Comparison of ENCODE assay signal across 8 cellular contexts in the genomic region with DNA sequence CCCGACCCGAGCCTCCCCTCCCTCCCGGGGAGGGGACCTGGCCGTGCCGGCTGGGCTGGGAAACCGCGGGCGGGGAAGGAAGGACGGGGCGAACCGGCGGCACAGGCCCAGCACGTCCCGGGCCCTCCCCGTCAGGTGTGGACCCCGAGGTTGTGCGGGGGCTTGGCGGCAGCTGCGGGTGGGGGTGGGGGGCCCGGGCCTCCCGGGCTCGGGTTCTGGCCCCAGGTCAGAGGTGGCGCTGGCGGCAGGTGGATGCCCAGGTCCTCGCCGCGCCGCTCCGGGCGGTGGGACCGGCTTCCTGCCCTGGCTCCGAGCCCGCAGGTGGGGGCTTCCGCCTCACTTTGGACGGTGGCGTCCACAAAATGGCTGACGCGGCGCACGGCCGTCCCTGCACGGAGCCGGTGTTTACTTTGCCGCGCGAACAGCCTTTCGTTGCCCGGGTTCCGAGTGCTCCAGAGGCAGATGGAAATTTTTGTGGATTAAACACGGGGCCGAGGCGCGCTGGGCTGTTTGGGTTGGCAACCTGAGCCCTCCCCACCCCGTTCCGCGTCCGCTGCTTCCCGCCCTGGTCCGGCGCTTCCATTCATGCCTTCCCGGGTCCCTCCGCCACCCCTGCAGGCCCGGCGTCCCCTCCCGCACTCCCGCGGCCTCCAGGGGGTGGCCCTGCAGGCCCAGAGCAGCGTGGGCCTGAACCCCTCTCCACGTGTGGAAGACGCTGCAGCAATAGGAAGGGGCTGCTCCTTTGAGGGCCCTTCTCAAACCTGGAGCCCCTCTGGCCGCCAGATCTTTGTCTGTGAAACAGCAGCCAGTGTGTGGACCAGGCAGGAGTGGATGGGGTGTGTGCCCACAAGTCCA.
DNase-seq lines count a peak whose midpoint lies in the region; ATAC-seq and TF ChIP-seq lines count a peak whose summit lies in the region.

No MANE protein-coding gene starts in this region.

- peak; percentile 38 for DNase-seq in CD14-positive monocyte (ENCODE audit: low spot score)
- peak; percentile 65 for DNase-seq in activated CD8-positive, alpha-beta memory T cell treated with anti-CD3 and anti-CD28 coated beads, Interleukin-2, amount 50 U/mL, for 48 hours
- peak in 23 of 42 donors; percentile 1 to 42 (median 10) for DNase-seq in head of caudate nucleus
- DNase-seq in posterior vena cava (ENCODE audit: low spot score): peak; percentile 82
- DNase-seq in GF-D8 (lab: John Stamatoyannopoulos, UW): no peak
- DNase-seq in OCI-M2 (lab: John Stamatoyannopoulos, UW; ENCODE audit: unreplicated experiment): no peak

- peak overlapping the region; percentile 41 to 75 for H3K4me3 Mint-ChIP-seq in CD14-positive monocyte

- peaks cover 14 to 36% (median 23%) of the 10 kb centered on the region in 3 donors for H3K27me3 Mint-ChIP-seq in CD14-positive monocyte (ENCODE audit: low read depth in 3 of 3)

- ATAC-seq in GM18519 (IDR thresholded peaks at IDR 0.05; ENCODE audit: low FRiP score, unreplicated experiment): no peak
- ATAC-seq in GM19455 (IDR thresholded peaks at IDR 0.05; ENCODE audit: unreplicated experiment): no peak

- peaks cover 53 to 55% of the 10 kb centered on the region in 2 donors for H3K36me3 Mint-ChIP-seq in CD14-positive monocyte

- no peak for TF ChIP-seq CTCF in CD14-positive monocyte (IDR thresholded peaks at IDR 0.05)

- H3K4me1 Mint-ChIP-seq in CD14-positive monocyte: peaks cover 16% of the 10 kb centered on the region

- H3K9me3 Mint-ChIP-seq in CD14-positive monocyte: peaks cover 0 to 5% (median 3%) of the 10 kb centered on the region in 7 donors

- H3K27ac Mint-ChIP-seq in CD14-positive monocyte: no peak overlapping the region

- intact Hi-C loops in CD14-positive monocyte (cut with micrococcal nuclease) (no loop called here), head of caudate nucleus (cut with DNase I) (no loop called here), posterior vena cava (cut with DNase I) (no loop called here)

Comparison
In these comparisons a context has a peak if more than half of its experiments do, and no peak if none do; other contexts are left out.
1. DNase-seq: peak in CD14-positive monocyte (single experiment), activated CD8-positive, alpha-beta memory T cell treated with anti-CD3 and anti-CD28 coated beads, Interleukin-2, amount 50 U/mL, for 48 hours (single experiment), head of caudate nucleus (23 of 42) and posterior vena cava (single experiment); none in GF-D8 (single experiment) and OCI-M2 (single experiment).